ENCODE assay signal across 8 cellular contexts in genomic region chr19:40348125-40348913, GRCh38. TPM values are rescaled to one million over a fixed set of nuclear protein-coding genes. Genes with fewer than 3 reads are reported as not detected.
DNase-seq lines count a peak whose midpoint lies in the region; ATAC-seq and TF ChIP-seq lines count a peak whose summit lies in the region.

Gene C19orf47 (minus strand): TSS chr19:40348397. CDS start chr19:40341857, 6,540 bp downstream.
A gene with protein sequence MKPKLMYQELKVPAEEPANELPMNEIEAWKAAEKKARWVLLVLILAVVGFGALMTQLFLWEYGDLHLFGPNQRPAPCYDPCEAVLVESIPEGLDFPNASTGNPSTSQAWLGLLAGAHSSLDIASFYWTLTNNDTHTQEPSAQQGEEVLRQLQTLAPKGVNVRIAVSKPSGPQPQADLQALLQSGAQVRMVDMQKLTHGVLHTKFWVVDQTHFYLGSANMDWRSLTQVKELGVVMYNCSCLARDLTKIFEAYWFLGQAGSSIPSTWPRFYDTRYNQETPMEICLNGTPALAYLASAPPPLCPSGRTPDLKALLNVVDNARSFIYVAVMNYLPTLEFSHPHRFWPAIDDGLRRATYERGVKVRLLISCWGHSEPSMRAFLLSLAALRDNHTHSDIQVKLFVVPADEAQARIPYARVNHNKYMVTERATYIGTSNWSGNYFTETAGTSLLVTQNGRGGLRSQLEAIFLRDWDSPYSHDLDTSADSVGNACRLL (plus strand): TSS chr19:40348695. CDS start chr19:40366484, 17,789 bp downstream.

- peak within 1 kb of the TSS; percentile 55 to 98 (median 86) for H3K4me3 ChIP-seq in dorsolateral prefrontal cortex
- H3K4me3 ChIP-seq in right lobe of liver: peak within 1 kb of the TSS; percentile 68 to 93 (median 91)

- TF ChIP-seq POLR2A in right lobe of liver (IDR thresholded peaks at IDR 0.05): peak; percentile 71

- no peaks in the 10 kb centered on the region for H3K27me3 Mint-ChIP-seq in activated CD4-positive, alpha-beta memory T cell treated with anti-CD3 and anti-CD28 coated beads for 36 hours

- peaks cover 26% of the 10 kb centered on the region for H3K4me1 Mint-ChIP-seq in activated CD4-positive, alpha-beta memory T cell treated with anti-CD3 and anti-CD28 coated beads for 36 hours (ENCODE audit: low read depth)

- no peaks in the 10 kb centered on the region for H3K9me3 Mint-ChIP-seq in activated CD4-positive, alpha-beta memory T cell treated with anti-CD3 and anti-CD28 coated beads for 36 hours

- TF ChIP-seq CTCF in dorsolateral prefrontal cortex (IDR thresholded peaks at IDR 0.05 in 54 of 56, conservative IDR thresholded peaks at IDR 0.05 in 2 of 56; ENCODE audit: low read depth in 1 of 56, partially characterized antibody in 56 of 56): peak in 26 of 56 donors; percentile 6 to 54 (median 29)
- no peak for TF ChIP-seq CTCF in right lobe of liver (IDR thresholded peaks at IDR 0.05)

- POLR2A ChIA-PET in activated CD4-positive, alpha-beta memory T cell treated with anti-CD3 and anti-CD28 coated beads for 36 hours (lab: Charles Lee): interaction anchor here (0.7 to 1.0 kb wide), 6 partner anchors 72 to 257 kb away, joined by 3 to 4 read pairs (median 3); no protein-coding TSS in a partner anchor

- CTCF ChIA-PET in activated CD4-positive, alpha-beta memory T cell treated with anti-CD3 and anti-CD28 coated beads for 36 hours (lab: Charles Lee): interaction anchor here (0.7 to 1.3 kb wide), 4 partner anchors 43 to 1101 kb away, joined by 3 to 7 read pairs (median 4); no protein-coding TSS in a partner anchor

- no peaks in the 10 kb centered on the region for H3K36me3 ChIP-seq in right lobe of liver

- H3K27me3 ChIP-seq in dorsolateral prefrontal cortex (no peaks in the 10 kb centered on the region), right lobe of liver (no peaks in the 10 kb centered on the region)

- peaks cover 0 to 16% (median 6%) of the 10 kb centered on the region in 4 donors for H3K4me1 ChIP-seq in right lobe of liver

- H3K27ac ChIP-seq in dorsolateral prefrontal cortex (peak within 1 kb of the TSS in 58 of 59 donors; percentile 4 to 95 (median 84)), right lobe of liver (peak within 1 kb of the TSS; percentile 37 to 71 (median 69))

- H3K27ac Mint-ChIP-seq in activated CD4-positive, alpha-beta memory T cell treated with anti-CD3 and anti-CD28 coated beads for 36 hours: peak within 1 kb of the TSS; percentile 61

- DNase-seq in CD1c-positive myeloid dendritic cell (ENCODE audit: extremely low spot score) (peak; percentile 100), NCI-H82 treated with DMSO at 0.1 percent for 48 hours (lab: John Stamatoyannopoulos, UW; ENCODE audit: unreplicated experiment) (peak; percentile 97), dorsolateral prefrontal cortex (peak; percentile 99 to 100 (median 100)), right lobe of liver (peak; percentile 100)
- peak; percentile 99 for DNase-seq in activated CD4-positive, alpha-beta memory T cell treated with anti-CD3 and anti-CD28 coated beads for 36 hours
- DNase-seq in stimulated activated CD4-positive, alpha-beta T cell treated with anti-CD3 and anti-CD28 coated beads, Interleukin-4, amount 100 ng/mL, for 4 hours: peak; percentile 96 to 99

- no peaks in the 10 kb centered on the region for H3K9me3 ChIP-seq in right lobe of liver

- H3K4me3 Mint-ChIP-seq in activated CD4-positive, alpha-beta memory T cell treated with anti-CD3 and anti-CD28 coated beads for 36 hours: peak within 1 kb of the TSS; percentile 83

- WGBS in right lobe of liver (ENCODE audit: insufficient coverage, low coverage, low lambda C conversion rate, missing lambda C conversion rate): 0% methylated on average over 48 of the region's 77 CpGs

- ATAC-seq in GM19438 (IDR thresholded peaks at IDR 0.05; ENCODE audit: low read depth, unreplicated experiment): peak; percentile 88
- ATAC-seq in HG03575 (IDR thresholded peaks at IDR 0.05; ENCODE audit: extremely low read depth, insufficient number of reproducible peaks, low FRiP score, unreplicated experiment): peak; percentile 48
- peak; percentile 97 to 99 (median 98) for ATAC-seq in right lobe of liver

- peaks cover 2% of the 10 kb centered on the region for H3K36me3 Mint-ChIP-seq in activated CD4-positive, alpha-beta memory T cell treated with anti-CD3 and anti-CD28 coated beads for 36 hours

- intact Hi-C loops in activated CD4-positive, alpha-beta memory T cell treated with anti-CD3 and anti-CD28 coated beads for 36 hours (cut with micrococcal nuclease): loop anchor here (1.0 to 5.0 kb wide), 6 partner anchors 63 to 1014 kb away; partner anchors contain the start of genes AKT2, B9D2, SERTAD1 and SHKBP1
- intact Hi-C loops in dorsolateral prefrontal cortex (cut with DNase I) (loop anchor here (5.0 to 10.0 kb wide), 3 partner anchors 64 to 179 kb away; partner anchors contain the start of gene AKT2 (in 1 of the 2)), right lobe of liver (cut with DNase I) (no loop called here)

RNA-seq across cellular contexts. Expression of gene C19orf47, which starts in this region (rescaled TPM):
- 10 to 100 TPM; 18.3 to 20.8 TPM for total RNA-seq in activated CD4-positive, alpha-beta memory T cell treated with anti-CD3 and anti-CD28 coated beads for 36 hours
- total RNA-seq in dorsolateral prefrontal cortex (10 to 100 TPM; 26.8 to 54.6 (median 37.4) TPM), right lobe of liver (1 to 10 TPM; 4.8 to 8.1 (median 5.5) TPM)

RNA-seq across cellular contexts. Expression of the second gene that starts in this region (rescaled TPM):
- total RNA-seq in activated CD4-positive, alpha-beta memory T cell treated with anti-CD3 and anti-CD28 coated beads for 36 hours: 10 to 100 TPM; 70.9 to 73.4 TPM
- total RNA-seq in dorsolateral prefrontal cortex: 100 to 1,000 TPM; 322 to 718 (median 553) TPM
- 100 to 1,000 TPM in 4 of 6 experiments, 10 to 100 TPM in 2; 84.7 to 197 (median 113) TPM for total RNA-seq in right lobe of liver

Comparison
In these comparisons a context has a peak if more than half of its experiments do, and no peak if none do; other contexts are left out.
1. Peak in every context shown above with its lines: DNase-seq, ATAC-seq, H3K4me3 ChIP-seq and H3K27ac ChIP-seq.
2. ATAC-seq: peak in every context shown above with its lines; median percentile 98 in right lobe of liver; 88 in GM19438; 48 in HG03575.
3. intact Hi-C loops: an anchor here in activated CD4-positive, alpha-beta memory T cell treated with anti-CD3 and anti-CD28 coated beads for 36 hours (1.0 to 5.0 kb wide) and dorsolateral prefrontal cortex (5.0 to 10.0 kb wide); none called in right lobe of liver.